Comparison of ENCODE assay signal across 8 cellular contexts in genomic region chr16:19210175-19210924, GRCh38. TPM values are rescaled to one million over a fixed set of nuclear protein-coding genes. Genes with fewer than 3 reads are reported as not detected.
DNase-seq lines count a peak whose midpoint lies in the region; ATAC-seq and TF ChIP-seq lines count a peak whose summit lies in the region.

No MANE protein-coding gene starts in this region.

- POLR2A ChIA-PET in Caco-2 (lab: Charles Lee) = no interaction called here

- no peaks in the 10 kb centered on the region for H3K36me3 ChIP-seq in CD4-positive, CD25-positive, alpha-beta regulatory T cell (ENCODE audit: control insufficient read depth, insufficient read depth, low read length)
- H3K36me3 ChIP-seq in Caco-2 (ENCODE audit: control insufficient read depth, insufficient read depth, low read length) = no peaks in the 10 kb centered on the region

- H3K9me3 ChIP-seq in CD4-positive, CD25-positive, alpha-beta regulatory T cell (ENCODE audit: control insufficient read depth in 2 of 2, low read length in 2 of 2) = peaks cover 0 to 3% of the 10 kb centered on the region in 2 experiments
- H3K9me3 ChIP-seq in T-helper 17 cell (ENCODE audit: control insufficient read depth, low read length, poor library complexity, severe bottlenecking) (no peaks in the 10 kb centered on the region), Caco-2 (no peaks in the 10 kb centered on the region)

- H3K4me3 Mint-ChIP-seq in CD4-positive, CD25-positive, alpha-beta regulatory T cell = no peak overlapping the region
- H3K4me3 Mint-ChIP-seq in T-helper 17 cell (no peak overlapping the region), Caco-2 (ENCODE audit: unreplicated experiment) (no peak overlapping the region)
- no peak overlapping the region for H3K4me3 Mint-ChIP-seq in T-helper 2 cell treated with Interferon-gamma antibody and Interleukin-4, amounts not matched to agents 5 μg/mL and 100 μg/mL, for 36 hours

- no peak overlapping the region for H3K27ac ChIP-seq in CD4-positive, CD25-positive, alpha-beta regulatory T cell (ENCODE audit: insufficient read depth, low read length, poor library complexity, severe bottlenecking)
- no peak overlapping the region for H3K27ac ChIP-seq in coronary artery

- ATAC-seq in CD4-positive, CD25-positive, alpha-beta regulatory T cell (ENCODE audit: low read depth in 2 of 2) = peak; percentile 16 to 18
- ATAC-seq in GM19468 (IDR thresholded peaks at IDR 0.05; ENCODE audit: extremely low read depth, unreplicated experiment) (peak; percentile 35), HG03378 (IDR thresholded peaks at IDR 0.05; ENCODE audit: unreplicated experiment) (peak; percentile 87), T-helper 17 cell (peak; percentile 73)

- no peak overlapping the region for H3K4me3 ChIP-seq in CD4-positive, CD25-positive, alpha-beta regulatory T cell (ENCODE audit: low read depth, low read length)
- H3K4me3 ChIP-seq in Caco-2 (ENCODE audit: low read depth, low read length) (no peak overlapping the region), coronary artery (no peak overlapping the region)

- H3K27ac Mint-ChIP-seq in CD4-positive, CD25-positive, alpha-beta regulatory T cell = no peak overlapping the region
- H3K27ac Mint-ChIP-seq in T-helper 17 cell (no peak overlapping the region), Caco-2 (ENCODE audit: unreplicated experiment) (no peak overlapping the region)
- no peak overlapping the region for H3K27ac Mint-ChIP-seq in T-helper 2 cell treated with Interferon-gamma antibody and Interleukin-4, amounts not matched to agents 5 μg/mL and 100 μg/mL, for 36 hours

- H3K9me3 Mint-ChIP-seq in CD4-positive, CD25-positive, alpha-beta regulatory T cell = peaks cover 0 to 5% (median 0%) of the 10 kb centered on the region in 7 donors
- peaks cover 12% of the 10 kb centered on the region for H3K9me3 Mint-ChIP-seq in T-helper 2 cell treated with Interferon-gamma antibody and Interleukin-4, amounts not matched to agents 5 μg/mL and 100 μg/mL, for 36 hours
- peaks cover 15% of the 10 kb centered on the region for H3K9me3 Mint-ChIP-seq in Caco-2 (ENCODE audit: unreplicated experiment)

- CTCF ChIA-PET in Caco-2 (lab: Charles Lee) = no interaction called here

- H3K36me3 Mint-ChIP-seq in CD4-positive, CD25-positive, alpha-beta regulatory T cell = no peaks in the 10 kb centered on the region
- H3K36me3 Mint-ChIP-seq in T-helper 17 cell (ENCODE audit: low read depth) (peaks cover 2% of the 10 kb centered on the region), Caco-2 (ENCODE audit: insufficient read depth, unreplicated experiment) (no peaks in the 10 kb centered on the region)
- H3K36me3 Mint-ChIP-seq in T-helper 2 cell treated with Interferon-gamma antibody and Interleukin-4, amounts not matched to agents 5 μg/mL and 100 μg/mL, for 36 hours (ENCODE audit: low read depth) = no peaks in the 10 kb centered on the region

- H3K4me1 ChIP-seq in CD4-positive, CD25-positive, alpha-beta regulatory T cell (ENCODE audit: control insufficient read depth, insufficient read depth, low read length, poor library complexity, severe bottlenecking) = no peaks in the 10 kb centered on the region
- H3K4me1 ChIP-seq in Caco-2 = no peaks in the 10 kb centered on the region

- H3K4me1 Mint-ChIP-seq in CD4-positive, CD25-positive, alpha-beta regulatory T cell = no peaks in the 10 kb centered on the region
- H3K4me1 Mint-ChIP-seq in T-helper 17 cell (no peaks in the 10 kb centered on the region), Caco-2 (ENCODE audit: low read depth, unreplicated experiment) (no peaks in the 10 kb centered on the region)
- H3K4me1 Mint-ChIP-seq in T-helper 2 cell treated with Interferon-gamma antibody and Interleukin-4, amounts not matched to agents 5 μg/mL and 100 μg/mL, for 36 hours (ENCODE audit: low read depth) = no peaks in the 10 kb centered on the region

- H3K27me3 Mint-ChIP-seq in CD4-positive, CD25-positive, alpha-beta regulatory T cell = peaks cover 4% of the 10 kb centered on the region
- no peaks in the 10 kb centered on the region for H3K27me3 Mint-ChIP-seq in T-helper 17 cell
- no peaks in the 10 kb centered on the region for H3K27me3 Mint-ChIP-seq in T-helper 2 cell treated with Interferon-gamma antibody and Interleukin-4, amounts not matched to agents 5 μg/mL and 100 μg/mL, for 36 hours (ENCODE audit: low read depth)
- no peaks in the 10 kb centered on the region for H3K27me3 Mint-ChIP-seq in Caco-2 (ENCODE audit: insufficient read depth, unreplicated experiment)

- H3K27me3 ChIP-seq in CD4-positive, CD25-positive, alpha-beta regulatory T cell (ENCODE audit: control insufficient read depth, insufficient read depth, low read length) = no peaks in the 10 kb centered on the region
- H3K27me3 ChIP-seq in Caco-2 (replicated peaks; ENCODE audit: control insufficient read depth, insufficient read depth, low read length) = no peaks in the 10 kb centered on the region

- DNase-seq in CD4-positive, CD25-positive, alpha-beta regulatory T cell = no peak
- no peak for DNase-seq in T-helper 17 cell
- DNase-seq in T-helper 2 cell treated with Interferon-gamma antibody and Interleukin-4, amounts not matched to agents 5 μg/mL and 100 μg/mL, for 36 hours (ENCODE audit: low spot score) = no peak
- DNase-seq in Caco-2 = no peak
- no peak for DNase-seq in OCI-M1 (lab: John Stamatoyannopoulos, UW)
- no peak for DNase-seq in coronary artery (ENCODE audit: low spot score)

- no peak for TF ChIP-seq CTCF in Caco-2 (IDR thresholded peaks at IDR 0.05; ENCODE audit: insufficient read depth in 1 of 2, low read depth in 1 of 2, low read length in 1 of 2, severe bottlenecking in 1 of 2, unreplicated experiment in 1 of 2)
- no peak for TF ChIP-seq CTCF in coronary artery (IDR thresholded peaks at IDR 0.05)

- intact Hi-C loops in Caco-2 (cut with micrococcal nuclease; ENCODE audit: unreplicated experiment) = no loop called here

- BruUV-seq in Caco-2 (replicated peaks; lab: Mats Ljungman, UMichigan) = no TSS peak

RNA-seq across cellular contexts. Expression of gene SYT17, which starts 42.3 kb away (rescaled TPM):
- total RNA-seq in CD4-positive, CD25-positive, alpha-beta regulatory T cell = not detected
- under 1 TPM in 1 of 4 donors, not detected in 3; 0.25 TPM for polyA plus RNA-seq in CD4-positive, CD25-positive, alpha-beta regulatory T cell
- total RNA-seq in T-helper 17 cell (under 1 TPM in 1 of 2 donors, not detected in 1; 0.97 TPM), Caco-2 (2022) (4.2 and 4.6 TPM in 2 replicates)

Comparison
In these comparisons a context has a peak if more than half of its experiments do, and no peak if none do; other contexts are left out.
1. ATAC-seq: peak in every context shown above with its lines; median percentile 87 in HG03378; 73 in T-helper 17 cell; 35 in GM19468; 17 in CD4-positive, CD25-positive, alpha-beta regulatory T cell.